Comparison of ENCODE assay signal across 1 cellular context in genomic region chr22:40156001-40156516, GRCh38.
A peak's percentile ranks its signal among the peaks of the same experiment; 100 is the strongest.
TF ChIP-seq lines count a peak whose summit lies in the region.

No MANE protein-coding gene starts in this region.

TF ChIP-seq in HCT116, 20 proteins besides CTCF, POLR2A, EP300 and RAD21:
- TF ChIP-seq POLR2AphosphoS5 (IDR thresholded peaks at IDR 0.05; ENCODE audit: low read depth, low read length) (no peak), JUND (IDR thresholded peaks at IDR 0.05) (peak; percentile 58), CEBPB (IDR thresholded peaks at IDR 0.05; ENCODE audit: low read depth) (peak; percentile 70), CBX3 (IDR thresholded peaks at IDR 0.05; ENCODE audit: low read depth) (peak; percentile 57; the same call in 1 of the 2 replicates), FOSL1 (IDR thresholded peaks at IDR 0.05; ENCODE audit: low read depth) (peak; percentile 62), EZH2 (IDR thresholded peaks at IDR 0.05) (no peak)
- TF ChIP-seq, protein P1, sequence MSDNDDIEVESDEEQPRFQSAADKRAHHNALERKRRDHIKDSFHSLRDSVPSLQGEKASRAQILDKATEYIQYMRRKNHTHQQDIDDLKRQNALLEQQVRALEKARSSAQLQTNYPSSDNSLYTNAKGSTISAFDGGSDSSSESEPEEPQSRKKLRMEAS (IDR thresholded peaks at IDR 0.05), result 0 out of 2 replicates have a peak, but pooled peaks have one; percentile 20
